Comparison of ENCODE assay signal across 27 cellular contexts in genomic region chr4:158869001-158869400, GRCh38.
"Had no signal": no experiment of that assay in that cellular context is flagged by ENCODE, and none has a peak within 500 bp of the region (broad histone marks: within the 10 kb centered on the region; RNA-seq: fewer than 3 reads in every experiment).

No MANE protein-coding gene starts in this region.

- H3K4me1 ChIP-seq: lower lobe of right lung, prostate gland, suprapubic skin, uterus had no signal

- H3K4me3 ChIP-seq: lower lobe of right lung, pancreas, prostate gland, skin epidermis, suprapubic skin, thoracic aorta, tibial nerve, uterus had no signal

- H3K4me1 Mint-ChIP-seq: stimulated activated naive B cell treated with anti-CD40 and anti-IgM and Interleukin-4, amounts not matched to agents 10 μg/mL and 1 μg/mL and 100 μg/mL, for 72 hours had no signal

- DNase-seq: hippocampal formation; kidney glomerular epithelial cell; left cardiac atrium; lower lobe of right lung; mammary epithelial cell; mesenchymal stem cell; naive thymus-derived CD8-positive, alpha-beta T cell; pancreas; posterior cingulate gyrus; retina; right cardiac atrium; stimulated activated CD4-positive, alpha-beta T cell treated with anti-CD3 and anti-CD28 coated beads, Interleukin-12 subunit alpha, Interleukin-12 subunit beta, amount 100 ng/mL, for 4 hours; stimulated activated CD4-positive, alpha-beta T cell treated with anti-CD3 and anti-CD28 coated beads, Interleukin-15, amount 100 ng/mL, for 24 hours; stimulated activated CD4-positive, alpha-beta T cell treated with anti-CD3 and anti-CD28 coated beads, Interleukin-2, amount 100 ng/mL, for 24 hours; stimulated activated CD4-positive, alpha-beta T cell treated with anti-CD3 and anti-CD28 coated beads, Interleukin-4, amount 100 ng/mL, for 1 hour; stimulated activated naive B cell treated with anti-CD40 and anti-IgM and Interleukin-4, amounts not matched to agents 10 μg/mL and 1 μg/mL and 100 μg/mL, for 72 hours; uterus had no signal

- H3K9me3 ChIP-seq: lower lobe of right lung, pancreas, prostate gland, suprapubic skin, thoracic aorta, tibial nerve, uterus had no signal

- H3K27ac Mint-ChIP-seq: stimulated activated naive B cell treated with anti-CD40 and anti-IgM and Interleukin-4, amounts not matched to agents 10 μg/mL and 1 μg/mL and 100 μg/mL, for 72 hours; stimulated activated naive CD8-positive, alpha-beta T cell treated with anti-CD3 and anti-CD28 coated beads, Interleukin-15, Interleukin-2, amounts not matched to agents 100 ng/mL and 50 ng/mL, for 24 hours had no signal

- H3K27ac ChIP-seq: lower lobe of right lung, pancreas, prostate gland, skin epidermis, suprapubic skin, tibial nerve, uterus had no signal

- H3K4me3 Mint-ChIP-seq: naive thymus-derived CD8-positive, alpha-beta T cell; nephron; stimulated activated naive B cell treated with anti-CD40 and anti-IgM and Interleukin-4, amounts not matched to agents 10 μg/mL and 1 μg/mL and 100 μg/mL, for 72 hours; stimulated activated naive CD8-positive, alpha-beta T cell treated with anti-CD3 and anti-CD28 coated beads, Interleukin-15, Interleukin-2, amounts not matched to agents 100 ng/mL and 50 ng/mL, for 24 hours; type B pancreatic cell had no signal

- H3K27me3 Mint-ChIP-seq: naive thymus-derived CD8-positive, alpha-beta T cell; stimulated activated naive CD8-positive, alpha-beta T cell treated with anti-CD3 and anti-CD28 coated beads, Interleukin-15, Interleukin-2, amounts not matched to agents 100 ng/mL and 50 ng/mL, for 24 hours; type B pancreatic cell had no signal

- H3K36me3 ChIP-seq: prostate gland, uterus had no signal

- ATAC-seq: left cardiac atrium; left lobe of liver; lower lobe of right lung; naive thymus-derived CD8-positive, alpha-beta T cell; pancreas; sciatic nerve; stimulated activated naive B cell treated with anti-CD40 and anti-IgM and Interleukin-4, amounts not matched to agents 10 μg/mL and 1 μg/mL and 100 μg/mL, for 72 hours had no signal

- H3K27me3 ChIP-seq: pancreas, suprapubic skin, tibial nerve, uterus had no signal

- H3K9me3 Mint-ChIP-seq: naive thymus-derived CD8-positive, alpha-beta T cell; nephron; stimulated activated naive B cell treated with anti-CD40 and anti-IgM and Interleukin-4, amounts not matched to agents 10 μg/mL and 1 μg/mL and 100 μg/mL, for 72 hours; stimulated activated naive CD8-positive, alpha-beta T cell treated with anti-CD3 and anti-CD28 coated beads, Interleukin-15, Interleukin-2, amounts not matched to agents 100 ng/mL and 50 ng/mL, for 24 hours; type B pancreatic cell had no signal
